ENCODE assay signal across 8 cellular contexts in the genomic region with DNA sequence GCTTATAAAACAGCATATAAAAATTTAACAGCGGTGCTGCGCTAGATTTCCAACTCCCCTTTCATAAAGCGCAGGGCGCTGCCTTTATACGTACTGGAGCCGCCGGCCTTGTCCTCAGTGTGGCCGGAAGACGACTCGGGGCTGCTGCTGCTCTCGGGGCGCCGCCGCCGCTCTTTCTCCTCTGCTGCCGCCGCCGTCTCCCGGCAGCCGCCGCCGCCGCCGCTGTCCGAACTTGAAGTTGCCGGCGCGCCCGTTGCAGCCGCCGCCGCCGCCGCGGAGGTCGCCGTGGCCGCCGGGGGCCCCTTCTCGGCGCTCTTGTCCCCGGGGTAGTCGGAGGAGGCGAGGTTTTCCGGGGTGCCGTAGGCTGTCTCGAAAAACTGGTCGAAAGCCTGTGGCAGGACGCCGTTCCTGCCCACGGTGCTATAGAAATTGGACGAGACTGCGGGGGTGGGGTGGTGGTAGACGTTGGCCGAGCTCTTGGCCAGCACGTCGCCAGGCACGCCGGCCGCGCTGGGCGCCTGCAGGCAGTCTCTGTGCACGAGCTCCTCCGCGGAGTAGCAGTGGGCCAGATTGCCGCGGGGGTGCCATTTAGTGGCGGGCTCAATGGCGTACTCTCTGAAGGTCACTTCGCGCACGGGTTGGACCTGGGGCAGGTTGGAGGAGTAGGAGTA. TPM values are rescaled to one million over a fixed set of nuclear protein-coding genes. Genes with fewer than 3 reads are reported as not detected.
DNase-seq lines count a peak whose midpoint lies in the region; ATAC-seq and TF ChIP-seq lines count a peak whose summit lies in the region.

No MANE protein-coding gene starts in this region.

- no peak for TF ChIP-seq CTCF in NB4 (IDR thresholded peaks at IDR 0.05; ENCODE audit: low read depth, low read length)
- TF ChIP-seq CTCF in lower leg skin (IDR thresholded peaks at IDR 0.05) = no peak

- no peaks in the 10 kb centered on the region for H3K9me3 Mint-ChIP-seq in activated naive CD8-positive, alpha-beta T cell treated with anti-CD3 and anti-CD28 coated beads, Interleukin-2, amount 50 U/mL, for 24 hours

- H3K27ac Mint-ChIP-seq in activated naive CD8-positive, alpha-beta T cell treated with anti-CD3 and anti-CD28 coated beads, Interleukin-2, amount 50 U/mL, for 24 hours = peak overlapping the region; percentile 59

- ATAC-seq in activated naive CD8-positive, alpha-beta T cell treated with anti-CD3 and anti-CD28 coated beads, Interleukin-2, amount 50 U/mL, for 24 hours = peak; percentile 41
- no peak for ATAC-seq in GM19324 (IDR thresholded peaks at IDR 0.05; ENCODE audit: low FRiP score, unreplicated experiment)

- H3K36me3 Mint-ChIP-seq in activated naive CD8-positive, alpha-beta T cell treated with anti-CD3 and anti-CD28 coated beads, Interleukin-2, amount 50 U/mL, for 24 hours (ENCODE audit: low read depth) = no peaks in the 10 kb centered on the region

- WGBS in lower leg skin, 2 donors = 0 to 1% methylated on average over 24 to 42 of the region's 72 CpGs

- DNase-seq in DMS53 (lab: John Stamatoyannopoulos, UW) (peak; percentile 78), NB4 (ENCODE audit: low read depth) (peak; percentile 82), lower leg skin (ENCODE audit: low spot score in 2 of 2) (peak; percentile 31 to 89), ureter (ENCODE audit: low spot score) (peak; percentile 49), HUDEP-2 (lab: John Stamatoyannopoulos, UW; ENCODE audit: unreplicated experiment in 76 of 76) (no peak), NCI-H524 treated with DMSO at 0.1 percent for 48 hours (lab: John Stamatoyannopoulos, UW) (no peak)
- no peak for DNase-seq in activated naive CD8-positive, alpha-beta T cell treated with anti-CD3 and anti-CD28 coated beads, Interleukin-2, amount 50 U/mL, for 24 hours

- TF ChIP-seq POLR2A in NB4 (IDR thresholded peaks at IDR 0.05; ENCODE audit: extremely low read depth, insufficient read length) (peak; percentile 46), lower leg skin (IDR thresholded peaks at IDR 0.05) (no peak)

- H3K4me1 Mint-ChIP-seq in activated naive CD8-positive, alpha-beta T cell treated with anti-CD3 and anti-CD28 coated beads, Interleukin-2, amount 50 U/mL, for 24 hours = peaks cover 42% of the 10 kb centered on the region

- intact Hi-C loops in lower leg skin (cut with DNase I; ENCODE audit: low total_unique reads) = no loop called here

- peak overlapping the region; percentile 69 for H3K4me3 Mint-ChIP-seq in activated naive CD8-positive, alpha-beta T cell treated with anti-CD3 and anti-CD28 coated beads, Interleukin-2, amount 50 U/mL, for 24 hours

- peak overlapping the region; percentile 77 for H3K4me3 ChIP-seq in NB4 (ENCODE audit: low read depth, low read length)
- H3K4me3 ChIP-seq in lower leg skin (ENCODE audit: low read depth, poor library complexity, severe bottlenecking) = peak overlapping the region; percentile 41

- H3K27me3 Mint-ChIP-seq in activated naive CD8-positive, alpha-beta T cell treated with anti-CD3 and anti-CD28 coated beads, Interleukin-2, amount 50 U/mL, for 24 hours = peaks cover 85% of the 10 kb centered on the region

RNA-seq across cellular contexts. Expression of gene HOXA11, which starts 0.6 kb away (rescaled TPM):
- total RNA-seq in lower leg skin (1 to 10 TPM in 2 of 4 donors, under 1 TPM in 1, not detected in 1; 0.27 to 1.4 (median 1.0) TPM), ureter (16.6 TPM)

RNA-seq across cellular contexts. Expression of gene HOXA10, which starts 10.4 kb away (rescaled TPM):
- 10 to 100 TPM in 1 of 4 donors, 1 to 10 TPM in 3; 4.9 to 11.2 (median 6.7) TPM for total RNA-seq in lower leg skin
- 15.3 TPM for total RNA-seq in ureter

RNA-seq across cellular contexts. Expression of gene HOXA13, which starts 15.4 kb away (rescaled TPM):
- total RNA-seq in lower leg skin = under 1 TPM; 0.11 to 0.54 (median 0.27) TPM
- 15.6 TPM for total RNA-seq in ureter

RNA-seq across cellular contexts. Expression of gene HOXA9, which starts 19.1 kb away (rescaled TPM):
- total RNA-seq in lower leg skin = 10 to 100 TPM; 43.1 to 50.1 (median 46.9) TPM
- 7.4 TPM for total RNA-seq in ureter

RNA-seq across cellular contexts. Expression of gene HOXA7, which starts 28.0 kb away (rescaled TPM):
- total RNA-seq in lower leg skin (10 to 100 TPM; 10.0 to 26.1 (median 18.1) TPM), ureter (6.3 TPM)

Comparison
In these comparisons a context has a peak if more than half of its experiments do, and no peak if none do; other contexts are left out.
1. DNase-seq: peak in DMS53 (single experiment), NB4 (single experiment), lower leg skin (2 of 2) and ureter (single experiment); none in activated naive CD8-positive, alpha-beta T cell treated with anti-CD3 and anti-CD28 coated beads, Interleukin-2, amount 50 U/mL, for 24 hours (single experiment), HUDEP-2 (0 of 76) and NCI-H524 treated with DMSO at 0.1 percent for 48 hours (single experiment).
2. RNA of gene HOXA13, which starts 15.4 kb away (total RNA-seq): 15.6 TPM in ureter (single experiment); 0.11 to 0.54 TPM in lower leg skin; every median in the first group is over 10 times any median in the second.